8 cellular contexts compared by ENCODE assay signal in genomic region chr15:67762610-67763368, GRCh38.
DNase-seq lines count a peak whose midpoint lies in the region; ATAC-seq and TF ChIP-seq lines count a peak whose summit lies in the region.

No MANE protein-coding gene starts in this region.

- peaks cover 0 to 28% (median 12%) of the 10 kb centered on the region in 4 donors for H3K4me1 ChIP-seq in stomach
- no peaks in the 10 kb centered on the region for H3K4me1 ChIP-seq in smooth muscle cell (ENCODE audit: low read depth)

- TF ChIP-seq CTCF in endothelial cell (IDR thresholded peaks at IDR 0.05; ENCODE audit: unreplicated experiment) = no peak
- no peak for TF ChIP-seq CTCF in stomach (IDR thresholded peaks at IDR 0.05)
- TF ChIP-seq CTCF in smooth muscle cell (IDR thresholded peaks at IDR 0.05; ENCODE audit: borderline replicate concordance, insufficient read depth, poor library complexity, severe bottlenecking) = no peak

- no peak overlapping the region for H2AFZ ChIP-seq in smooth muscle cell (ENCODE audit: low read depth)

- no peak overlapping the region for H3K4me3 Mint-ChIP-seq in endothelial cell (ENCODE audit: unreplicated experiment)

- peaks cover 22% of the 10 kb centered on the region for H3K4me1 Mint-ChIP-seq in endothelial cell (ENCODE audit: unreplicated experiment)

- no peak for TF ChIP-seq POLR2A in GM18505 (IDR thresholded peaks at IDR 0.05; ENCODE audit: borderline replicate concordance, extremely low read depth, insufficient read depth, insufficient read length)
- no peak for TF ChIP-seq POLR2A in stomach (IDR thresholded peaks at IDR 0.05)

- no peaks in the 10 kb centered on the region for H3F3A ChIP-seq in smooth muscle cell (ENCODE audit: low read depth)

- H3K9me3 ChIP-seq in stomach = no peaks in the 10 kb centered on the region
- no peaks in the 10 kb centered on the region for H3K9me3 ChIP-seq in smooth muscle cell (replicated peaks; ENCODE audit: low read depth)

- no peaks in the 10 kb centered on the region for H4K20me1 ChIP-seq in smooth muscle cell (ENCODE audit: low read depth)

- no peak overlapping the region for H3K9ac ChIP-seq in smooth muscle cell (ENCODE audit: low read depth)

- no peaks in the 10 kb centered on the region for H3K9me3 Mint-ChIP-seq in endothelial cell (ENCODE audit: unreplicated experiment)

- 48 to 66% (median 56%) methylated on average over 7 of the region's 7 CpGs for WGBS in stomach, 5 donors
- 48% methylated on average over 7 of the region's 7 CpGs for WGBS in smooth muscle cell (ENCODE audit: low lambda C conversion rate)

- no peaks in the 10 kb centered on the region for H3K27me3 Mint-ChIP-seq in endothelial cell (ENCODE audit: unreplicated experiment)

- intact Hi-C loops in stomach (cut with DNase I; ENCODE audit: low total_unique reads) = no loop called here

- no peak overlapping the region for H3K4me3 ChIP-seq in stomach
- no peak overlapping the region for H3K4me3 ChIP-seq in smooth muscle cell

- no peak for TF ChIP-seq EP300 in stomach (IDR thresholded peaks at IDR 0.05)

- no peak overlapping the region for H3K4me2 ChIP-seq in smooth muscle cell

- DNase-seq in activated CD8-positive, alpha-beta memory T cell treated with anti-CD3 and anti-CD28 coated beads for 24 hours = peak; percentile 75
- peak; percentile 49 for DNase-seq in renal cortical epithelial cell (ENCODE audit: low read depth)
- DNase-seq in endothelial cell (ENCODE audit: low spot score) = no peak
- DNase-seq in putamen (ENCODE audit: low spot score) = no peak
- no peak for DNase-seq in stomach
- DNase-seq in smooth muscle cell (lab: John Stamatoyannopoulos, UW; ENCODE audit: unreplicated experiment) = no peak

- H3K27me3 ChIP-seq in stomach (no peaks in the 10 kb centered on the region), smooth muscle cell (ENCODE audit: low read depth) (no peaks in the 10 kb centered on the region)

- H3K36me3 Mint-ChIP-seq in endothelial cell (ENCODE audit: low read depth, unreplicated experiment) = no peaks in the 10 kb centered on the region

- H3K27ac ChIP-seq in stomach = no peak overlapping the region
- H3K27ac ChIP-seq in smooth muscle cell (ENCODE audit: low read depth) = no peak overlapping the region

- H3K27ac Mint-ChIP-seq in endothelial cell (ENCODE audit: unreplicated experiment) = no peak overlapping the region

- ATAC-seq in GM18505 (IDR thresholded peaks at IDR 0.05; ENCODE audit: unreplicated experiment) (peak; percentile 76), HG02938 (IDR thresholded peaks at IDR 0.05; ENCODE audit: unreplicated experiment) (peak; percentile 80)

- no peaks in the 10 kb centered on the region for H3K36me3 ChIP-seq in stomach
- H3K36me3 ChIP-seq in smooth muscle cell (ENCODE audit: low read depth) = no peaks in the 10 kb centered on the region

- no peaks in the 10 kb centered on the region for H3K79me2 ChIP-seq in smooth muscle cell (ENCODE audit: low read depth)

Comparison
In these comparisons a context has a peak if more than half of its experiments do, and no peak if none do; other contexts are left out.
1. DNase-seq: peak in activated CD8-positive, alpha-beta memory T cell treated with anti-CD3 and anti-CD28 coated beads for 24 hours (single experiment) and renal cortical epithelial cell (single experiment); none in endothelial cell (single experiment), putamen (single experiment), stomach (single experiment) and smooth muscle cell (single experiment).